20 cellular contexts compared by ENCODE assay signal in the genomic region with DNA sequence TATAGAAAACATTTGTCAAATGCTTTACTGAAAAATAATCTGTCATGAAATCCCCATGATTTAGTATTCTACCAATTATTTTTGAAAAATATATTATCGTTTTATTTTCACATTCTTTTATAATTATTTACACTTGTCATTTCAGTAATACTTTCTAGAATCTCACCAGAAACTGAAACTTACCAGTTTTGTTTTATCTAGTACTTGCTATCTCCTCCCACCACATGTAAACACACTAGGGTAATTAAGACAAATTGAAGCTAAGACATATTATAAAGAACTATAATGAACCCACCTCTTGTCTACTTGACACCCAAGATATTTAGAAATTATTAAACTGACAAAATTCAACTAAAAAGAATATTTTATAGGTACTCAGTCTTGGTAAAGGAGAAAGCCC.
DNase-seq lines count a peak whose midpoint lies in the region; ATAC-seq lines count a peak whose summit lies in the region.
"Had no signal": no experiment of that assay in that cellular context is flagged by ENCODE, and none has a peak within 500 bp of the region (broad histone marks: within the 10 kb centered on the region; RNA-seq: fewer than 3 reads in every experiment).

No MANE protein-coding gene starts in this region.

- ATAC-seq in GM18858 (IDR thresholded peaks at IDR 0.05; ENCODE audit: unreplicated experiment) (peak; percentile 67), GM21529 (IDR thresholded peaks at IDR 0.05; ENCODE audit: unreplicated experiment) (peak; percentile 70), HG03442 (IDR thresholded peaks at IDR 0.05; ENCODE audit: unreplicated experiment) (peak; percentile 54), GM19463 (IDR thresholded peaks at IDR 0.05; ENCODE audit: unreplicated experiment) (no peak), GM21528 (IDR thresholded peaks at IDR 0.05; ENCODE audit: low FRiP score, unreplicated experiment) (no peak)
- ATAC-seq: CD8-positive, alpha-beta T cell; HCT116; SK-N-SH treated with all-trans-retinoic acid at 6 μM for 48 hours; T-cell had no signal

- no peak for DNase-seq in NCI-H2227 (lab: John Stamatoyannopoulos, UW; ENCODE audit: unreplicated experiment)
- no peak for DNase-seq in iPS-NIHi11 (ENCODE audit: low spot score)
- DNase-seq: CD8-positive, alpha-beta T cell; GOT3; IMR-90; NCI-H1048; NCI-H1436 treated with DMSO at 0.1 percent for 48 hours; NCI-H2029; NCI-H2171; NCI-H446; NK-92 treated with Interleukin-12 subunit alpha and Interleukin-12 subunit beta, amount 100 ng/mL, for 24 hours; Right ventricle myocardium superior; T-cell had no signal

Comparison
In these comparisons a context has a peak if more than half of its experiments do, and no peak if none do; other contexts are left out.
1. ATAC-seq: peak in GM18858 (single experiment), GM21529 (single experiment) and HG03442 (single experiment); none in GM19463 (single experiment) and GM21528 (single experiment).